Comparison of ENCODE assay signal across 30 cellular contexts in the genomic region with DNA sequence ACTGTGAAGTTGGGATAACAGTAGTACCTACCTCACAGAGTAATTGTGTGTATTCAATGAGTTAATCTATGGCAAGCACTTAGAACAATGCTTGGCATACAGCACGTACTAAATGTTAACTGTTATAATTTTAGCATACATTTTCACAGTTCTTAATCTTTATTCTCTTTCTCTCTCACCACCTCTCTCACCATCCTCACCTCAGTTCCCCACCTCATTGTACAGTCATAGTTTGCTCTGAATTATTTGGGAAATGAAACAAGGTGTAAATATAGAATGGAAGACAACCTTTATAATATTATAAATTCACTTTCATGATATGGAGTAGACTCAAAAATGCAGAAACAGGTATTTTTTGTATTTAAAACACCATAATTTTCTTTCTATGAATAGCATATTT. TPM values are rescaled to one million over a fixed set of nuclear protein-coding genes. Genes with fewer than 3 reads are reported as not detected.
"Had no signal": no experiment of that assay in that cellular context is flagged by ENCODE, and none has a peak within 500 bp of the region (broad histone marks: within the 10 kb centered on the region; RNA-seq: fewer than 3 reads in every experiment).

No MANE protein-coding gene starts in this region.

- H3K9me3 Mint-ChIP-seq: activated CD4-positive, alpha-beta T cell treated with anti-CD3 and anti-CD28 coated beads, Interleukin-2, amount 10 ng/mL, durations not matched to agents 24 days and 14 days; activated CD8-positive, alpha-beta T cell treated with anti-CD3 and anti-CD28 coated beads for 36 hours; activated naive CD4-positive, alpha-beta T cell treated with anti-CD3 and anti-CD28 coated beads for 36 hours; activated T-cell treated with anti-CD3 and anti-CD28 coated beads, Interleukin-2, amount 50 U/mL, for 24 hours; brain had no signal

- H3K9me3 ChIP-seq: adrenal gland, MG63 had no signal

- H3K27me3 ChIP-seq: adrenal gland, MG63 had no signal

- H3K4me3 Mint-ChIP-seq: activated CD4-positive, alpha-beta T cell treated with anti-CD3 and anti-CD28 coated beads, Interleukin-2, amount 10 ng/mL, durations not matched to agents 24 days and 14 days; activated CD8-positive, alpha-beta T cell treated with anti-CD3 and anti-CD28 coated beads for 36 hours; activated naive CD4-positive, alpha-beta T cell treated with anti-CD3 and anti-CD28 coated beads for 36 hours; activated T-cell treated with anti-CD3 and anti-CD28 coated beads, Interleukin-2, amount 50 U/mL, for 24 hours; brain had no signal

- H3K36me3 ChIP-seq: adrenal gland, MG63 had no signal

- H3K4me2 ChIP-seq: PC-9 had no signal

- H2AFZ ChIP-seq: PC-9 had no signal

- H3K4me3 ChIP-seq: adrenal gland, MG63, PC-9 had no signal

- H3K27me3 Mint-ChIP-seq: activated CD4-positive, alpha-beta T cell treated with anti-CD3 and anti-CD28 coated beads, Interleukin-2, amount 10 ng/mL, durations not matched to agents 24 days and 14 days; activated CD8-positive, alpha-beta T cell treated with anti-CD3 and anti-CD28 coated beads for 36 hours; activated T-cell treated with anti-CD3 and anti-CD28 coated beads, Interleukin-2, amount 50 U/mL, for 24 hours had no signal

- H3K27ac Mint-ChIP-seq: activated CD4-positive, alpha-beta T cell treated with anti-CD3 and anti-CD28 coated beads, Interleukin-2, amount 10 ng/mL, durations not matched to agents 24 days and 14 days; activated CD8-positive, alpha-beta T cell treated with anti-CD3 and anti-CD28 coated beads for 36 hours; activated naive CD4-positive, alpha-beta T cell treated with anti-CD3 and anti-CD28 coated beads for 36 hours; activated naive CD4-positive, alpha-beta T cell treated with anti-CD3 and anti-CD28 coated beads, Interleukin-2, amount 50 U/mL, for 72 hours; activated T-cell treated with anti-CD3 and anti-CD28 coated beads, Interleukin-2, amount 50 U/mL, for 24 hours; brain had no signal

- H3K36me3 Mint-ChIP-seq: brain had no signal

- ATAC-seq: activated CD8-positive, alpha-beta T cell treated with anti-CD3 and anti-CD28 coated beads for 36 hours; activated naive CD4-positive, alpha-beta T cell treated with anti-CD3 and anti-CD28 coated beads, Interleukin-2, amount 50 U/mL, for 72 hours; Right ventricle myocardium inferior had no signal

- DNase-seq: activated CD4-positive, alpha-beta T cell treated with anti-CD3 and anti-CD28 coated beads, Interleukin-2, amount 10 ng/mL, durations not matched to agents 24 days and 14 days; activated CD4-positive, alpha-beta T cell treated with anti-CD3 and anti-CD28 coated beads, Interleukin-2, amount 50 U/mL, for 4 hours; activated CD8-positive, alpha-beta T cell treated with anti-CD3 and anti-CD28 coated beads for 36 hours; activated gamma-delta T cell treated with Interleukin-2 at 50 U/mL for 16 hours; activated naive CD4-positive, alpha-beta T cell treated with anti-CD3 and anti-CD28 coated beads for 36 hours; activated T-cell treated with anti-CD3 and anti-CD28 coated beads, Interleukin-2, amount 50 U/mL, for 24 hours; adrenal gland; caudate nucleus; Kasumi-1; MG63; NCI-H1048; NCI-H1105 treated with DMSO at 0.1 percent for 48 hours; NCI-H1436; NCI-H1694; NCI-H1930; NCI-H2081 treated with DMSO at 0.1 percent for 48 hours; NCI-H345; NCI-H524 treated with DMSO at 0.1 percent for 48 hours; NK-92 treated with Interleukin-12 subunit alpha and Interleukin-12 subunit beta, amount 100 ng/mL, for 24 hours; PC-9; SW 1271; T-helper 1 cell; T-helper 2 cell; T-helper 9 cell had no signal

- H3K27ac ChIP-seq: adrenal gland, PC-9, RWPE1, VCaP had no signal

RNA-seq across cellular contexts. Expression of gene DNAH7, which starts 40.0 kb away (rescaled TPM):
- total RNA-seq: activated CD4-positive, alpha-beta T cell treated with anti-CD3 and anti-CD28 coated beads, Interleukin-2, amount 10 ng/mL, durations not matched to agents 24 days and 14 days; OCI-LY7 had no signal
